Comparison of ENCODE assay signal across 8 cellular contexts in the genomic region with DNA sequence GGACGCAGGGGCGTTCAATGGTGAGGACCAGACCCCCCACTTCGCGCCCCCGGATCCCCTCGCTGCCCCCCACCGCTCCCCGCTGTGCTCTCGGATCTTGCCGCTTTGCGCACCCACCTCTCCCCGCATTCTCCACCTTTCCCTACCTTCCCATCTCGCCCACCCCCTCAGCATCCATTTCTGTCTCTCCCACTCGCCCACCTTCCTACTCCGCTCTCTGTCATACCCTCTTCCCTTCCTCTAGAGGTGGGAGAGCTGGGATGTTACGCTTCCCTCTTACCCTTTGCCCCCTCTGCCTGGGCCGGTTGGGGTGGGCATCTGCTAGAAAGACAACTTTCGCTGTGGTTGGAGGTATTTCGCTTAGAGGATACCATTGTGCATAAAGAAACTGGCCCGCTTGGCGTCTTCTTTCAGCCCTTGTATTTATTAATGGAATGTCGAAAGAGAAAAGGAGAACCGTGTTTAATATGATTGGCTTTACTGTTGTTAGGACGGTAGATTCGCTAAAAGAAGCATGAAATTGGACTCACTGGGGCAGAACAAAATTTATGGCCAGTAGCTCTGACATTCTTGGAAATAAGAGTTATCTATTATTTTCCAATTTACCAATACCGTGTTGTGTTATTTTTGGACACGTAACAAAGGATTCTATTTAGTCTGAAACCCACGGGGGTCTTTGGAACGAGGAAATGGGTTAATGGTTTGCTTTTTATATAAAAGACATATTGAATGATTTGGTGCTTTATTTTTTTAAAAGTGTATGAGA. TPM values are rescaled to one million over a fixed set of nuclear protein-coding genes. Genes with fewer than 3 reads are reported as not detected.
DNase-seq lines count a peak whose midpoint lies in the region; ATAC-seq and TF ChIP-seq lines count a peak whose summit lies in the region.

No MANE protein-coding gene starts in this region.

- intact Hi-C loops in upper lobe of right lung (cut with DNase I), result no loop called here

- H3K27ac ChIP-seq in upper lobe of right lung, result peak overlapping the region; percentile 6

- no peak for TF ChIP-seq POLR2A in NB4 (IDR thresholded peaks at IDR 0.05; ENCODE audit: extremely low read depth, insufficient read length)

- H3K27me3 ChIP-seq in upper lobe of right lung, result peaks cover 28% of the 10 kb centered on the region

- H3K9me3 ChIP-seq in ES-I3 (ENCODE audit: control insufficient read depth, insufficient read depth, low read length) (no peaks in the 10 kb centered on the region), upper lobe of right lung (no peaks in the 10 kb centered on the region)

- H3K9ac ChIP-seq in ES-I3 (ENCODE audit: low read depth, low read length), result peak overlapping the region; percentile 74

- peak; percentile 4 for ATAC-seq in upper lobe of right lung
- no peak for ATAC-seq in GM19023 (IDR thresholded peaks at IDR 0.05; ENCODE audit: unreplicated experiment)
- no peak for ATAC-seq in GM21367 (IDR thresholded peaks at IDR 0.05; ENCODE audit: unreplicated experiment)
- ATAC-seq in HG02571 (IDR thresholded peaks at IDR 0.05; ENCODE audit: unreplicated experiment), result no peak

- DNase-seq in NB4 (ENCODE audit: low read depth), result peak; percentile 12
- no peak for DNase-seq in cardiac fibroblast (ENCODE audit: low read depth in 2 of 2)
- peak; percentile 19 for DNase-seq in medulla oblongata (ENCODE audit: extremely low spot score)
- DNase-seq in upper lobe of right lung, result no peak

- H3K36me3 ChIP-seq in ES-I3 (ENCODE audit: insufficient read depth, low read length) (no peaks in the 10 kb centered on the region), upper lobe of right lung (no peaks in the 10 kb centered on the region)

- H3K4me1 ChIP-seq in ES-I3 (ENCODE audit: insufficient read depth, low read length) (peaks cover 21% of the 10 kb centered on the region), upper lobe of right lung (peaks cover 14% of the 10 kb centered on the region)

- H3K4me3 ChIP-seq in NB4 (ENCODE audit: low read depth, low read length), result peak overlapping the region; percentile 32
- H3K4me3 ChIP-seq in cardiac fibroblast (replicated peaks in 1 of 2; ENCODE audit: low read depth in 2 of 2, low read length in 2 of 2), result peak overlapping the region; percentile 57 to 60
- peak overlapping the region; percentile 67 for H3K4me3 ChIP-seq in upper lobe of right lung

- no peak for TF ChIP-seq CTCF in NB4 (IDR thresholded peaks at IDR 0.05; ENCODE audit: low read depth, low read length)
- TF ChIP-seq CTCF in cardiac fibroblast (IDR thresholded peaks at IDR 0.05; ENCODE audit: low read depth, low read length), result no peak
- TF ChIP-seq CTCF in upper lobe of right lung (IDR thresholded peaks at IDR 0.05), result no peak

RNA-seq across cellular contexts. Expression of a gene that starts 0.9 kb away (rescaled TPM):
- 7.9 TPM for total RNA-seq in upper lobe of right lung

Comparison
In these comparisons a context has a peak if more than half of its experiments do, and no peak if none do; other contexts are left out.
1. DNase-seq: peak in NB4 (single experiment) and medulla oblongata (single experiment); none in cardiac fibroblast (0 of 2) and upper lobe of right lung (single experiment).
2. Peak in every context shown above with its lines, with median percentiles within 50 percentile points of each other: H3K4me3 ChIP-seq.